Comparison of ENCODE assay signal across 9 cellular contexts in the genomic region with DNA sequence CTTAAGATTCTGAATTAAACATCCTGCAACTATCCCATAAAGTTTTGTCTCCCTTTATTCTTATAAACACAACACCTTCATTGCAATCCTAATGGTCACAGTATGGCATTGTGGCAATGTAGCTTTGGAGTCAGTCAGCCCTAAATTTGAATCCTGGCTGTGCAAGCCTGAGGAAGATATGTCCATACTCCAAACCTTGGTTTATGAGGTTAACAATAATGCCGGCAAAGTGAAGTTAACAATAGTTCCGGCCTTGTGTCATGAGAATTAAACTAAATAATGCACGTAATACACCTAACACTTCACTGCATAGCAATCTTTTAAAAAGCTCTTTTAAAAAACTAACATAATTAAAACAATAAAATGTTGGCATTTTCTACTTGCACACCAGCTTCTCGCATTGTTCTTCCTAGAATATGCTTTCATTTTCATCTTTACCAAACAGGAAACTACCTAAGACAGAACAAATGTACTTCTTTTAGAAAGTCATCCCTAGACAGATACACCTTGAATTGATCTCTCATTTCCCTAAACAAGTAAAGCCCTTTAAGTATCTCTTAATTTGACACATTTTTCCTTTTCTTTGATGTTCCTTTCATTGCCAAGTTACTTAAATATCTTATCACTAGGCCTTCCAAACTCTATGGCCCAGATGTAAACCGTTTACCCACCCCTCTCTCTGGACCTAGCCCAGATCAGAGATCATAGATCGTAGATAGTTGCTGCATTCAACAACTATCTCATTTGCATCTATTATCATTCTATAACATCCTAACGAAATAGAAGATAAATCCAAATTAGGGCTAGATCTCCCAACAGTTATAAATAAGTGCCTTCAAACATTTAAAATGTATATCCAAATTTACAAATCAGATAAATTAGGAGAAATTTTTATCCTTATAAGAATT.
DNase-seq lines count a peak whose midpoint lies in the region; ATAC-seq, FAIRE-seq and TF ChIP-seq lines count a peak whose summit lies in the region.
"Had no signal": no experiment of that assay in that cellular context is flagged by ENCODE, and none has a peak within 500 bp of the region (broad histone marks: within the 10 kb centered on the region; RNA-seq: fewer than 3 reads in every experiment).

No MANE protein-coding gene starts in this region.

- CTCF ChIA-PET in activated CD4-positive, alpha-beta T cell treated with anti-CD3 and anti-CD28 coated beads for 36 hours (lab: Charles Lee), result interaction anchor here (0.6 to 1.6 kb wide), 9 partner anchors 11 to 930 kb away, joined by 3 to 6 read pairs (median 4); partner anchors contain the start of gene CREB3L2

- TF ChIP-seq POLR2A in spleen (IDR thresholded peaks at IDR 0.05), result no peak

- FAIRE-seq in pancreas (lab: Jason Lieb, UNC), result no peak
- FAIRE-seq: A549 had no signal

- POLR2A ChIA-PET in activated CD4-positive, alpha-beta T cell treated with anti-CD3 and anti-CD28 coated beads for 36 hours (lab: Charles Lee), result interaction anchor here (0.6 kb wide), 1 partner anchor 19 kb away, joined by 4 read pairs; no protein-coding TSS in a partner anchor

- H3K9me3 Mint-ChIP-seq in activated CD4-positive, alpha-beta T cell treated with anti-CD3 and anti-CD28 coated beads for 36 hours (ENCODE audit: low read depth), result no peaks in the 10 kb centered on the region
- H3K9me3 Mint-ChIP-seq in activated T-helper 1 cell treated with anti-CD3 and anti-CD28 coated beads, Interleukin-12 subunit alpha, Interleukin-12 subunit beta, Interleukin-2, Interleukin-4 antibody, amounts not matched to agents 30 ng/mL and 10 ng/mL and 1 ng/mL, durations not matched to agents 14 hours and 24 hours and 36 hours, result no peaks in the 10 kb centered on the region

- H3K4me1 ChIP-seq in spleen (peaks cover 33 to 70% (median 54%) of the 10 kb centered on the region in 6 donors), pancreas (peaks cover 16 to 43% (median 17%) of the 10 kb centered on the region in 3 donors)

- H3K27me3 Mint-ChIP-seq in activated CD4-positive, alpha-beta T cell treated with anti-CD3 and anti-CD28 coated beads for 36 hours, result no peaks in the 10 kb centered on the region
- H3K27me3 Mint-ChIP-seq in activated T-helper 1 cell treated with anti-CD3 and anti-CD28 coated beads, Interleukin-12 subunit alpha, Interleukin-12 subunit beta, Interleukin-2, Interleukin-4 antibody, amounts not matched to agents 30 ng/mL and 10 ng/mL and 1 ng/mL, durations not matched to agents 14 hours and 24 hours and 36 hours (ENCODE audit: insufficient read depth), result no peaks in the 10 kb centered on the region

- peaks cover 47% of the 10 kb centered on the region for H3K4me1 Mint-ChIP-seq in activated CD4-positive, alpha-beta T cell treated with anti-CD3 and anti-CD28 coated beads for 36 hours
- peaks cover 40% of the 10 kb centered on the region for H3K4me1 Mint-ChIP-seq in activated T-helper 1 cell treated with anti-CD3 and anti-CD28 coated beads, Interleukin-12 subunit alpha, Interleukin-12 subunit beta, Interleukin-2, Interleukin-4 antibody, amounts not matched to agents 30 ng/mL and 10 ng/mL and 1 ng/mL, durations not matched to agents 14 hours and 24 hours and 36 hours (ENCODE audit: low read depth)

- H3K4me3 Mint-ChIP-seq in activated CD4-positive, alpha-beta T cell treated with anti-CD3 and anti-CD28 coated beads for 36 hours, result peak overlapping the region; percentile 72
- H3K4me3 Mint-ChIP-seq in activated T-helper 1 cell treated with anti-CD3 and anti-CD28 coated beads, Interleukin-12 subunit alpha, Interleukin-12 subunit beta, Interleukin-2, Interleukin-4 antibody, amounts not matched to agents 30 ng/mL and 10 ng/mL and 1 ng/mL, durations not matched to agents 14 hours and 24 hours and 36 hours, result peak overlapping the region; percentile 81

- peaks cover 10% of the 10 kb centered on the region for H3K36me3 Mint-ChIP-seq in activated CD4-positive, alpha-beta T cell treated with anti-CD3 and anti-CD28 coated beads for 36 hours (ENCODE audit: low read depth)
- H3K36me3 Mint-ChIP-seq in activated T-helper 1 cell treated with anti-CD3 and anti-CD28 coated beads, Interleukin-12 subunit alpha, Interleukin-12 subunit beta, Interleukin-2, Interleukin-4 antibody, amounts not matched to agents 30 ng/mL and 10 ng/mL and 1 ng/mL, durations not matched to agents 14 hours and 24 hours and 36 hours (ENCODE audit: low read depth), result peaks cover 10% of the 10 kb centered on the region

- no peaks in the 10 kb centered on the region for H3K27me3 ChIP-seq in spleen (replicated peaks in 1 of 7)
- H3K27me3 ChIP-seq in pancreas, result no peaks in the 10 kb centered on the region

- intact Hi-C loops in activated CD4-positive, alpha-beta T cell treated with anti-CD3 and anti-CD28 coated beads for 36 hours (cut with DNase I, micrococcal nuclease), result loop anchor here (2.0 to 10.0 kb wide), 2 partner anchors 68 to 1870 kb away; partner anchors contain the start of gene CREB3L2 (in 2 of the 2)
- intact Hi-C loops in activated T-helper 1 cell treated with anti-CD3 and anti-CD28 coated beads, Interleukin-12 subunit alpha, Interleukin-12 subunit beta, Interleukin-2, Interleukin-4 antibody, amounts not matched to agents 30 ng/mL and 10 ng/mL and 1 ng/mL, durations not matched to agents 14 hours and 24 hours and 36 hours (cut with micrococcal nuclease), result loop anchor here (1.0 kb wide), 3 partner anchors 26 to 67 kb away; partner anchors contain the start of gene CREB3L2
- intact Hi-C loops in spleen (cut with DNase I; ENCODE audit: low total_unique reads) (no loop called here), pancreas (cut with DNase I) (no loop called here)

- TF ChIP-seq CTCF in spleen (IDR thresholded peaks at IDR 0.05 in 8 of 11, conservative IDR thresholded peaks at IDR 0.05 in 3 of 11) (no peak), omental fat pad (IDR thresholded peaks at IDR 0.05) (no peak), pancreas (IDR thresholded peaks at IDR 0.05) (no peak)

- H3K36me3 ChIP-seq in spleen (no peaks in the 10 kb centered on the region), pancreas (no peaks in the 10 kb centered on the region)

- H3K4me3 ChIP-seq in spleen, result peak overlapping the region in 6 of 8 donors; percentile 21 to 65 (median 26)
- no peak overlapping the region for H3K4me3 ChIP-seq in pancreas
- H3K4me3 ChIP-seq: A549 had no signal

- ATAC-seq in activated CD4-positive, alpha-beta T cell treated with anti-CD3 and anti-CD28 coated beads for 36 hours, result peak; percentile 89
- ATAC-seq in HG02943 (IDR thresholded peaks at IDR 0.05; ENCODE audit: low read depth, unreplicated experiment) (peak; percentile 73), omental fat pad (ENCODE audit: low FRiP score) (no peak), pancreas (no peak)
- ATAC-seq: A549 had no signal

- peak overlapping the region; percentile 88 for H3K27ac Mint-ChIP-seq in activated CD4-positive, alpha-beta T cell treated with anti-CD3 and anti-CD28 coated beads for 36 hours
- H3K27ac Mint-ChIP-seq in activated T-helper 1 cell treated with anti-CD3 and anti-CD28 coated beads, Interleukin-12 subunit alpha, Interleukin-12 subunit beta, Interleukin-2, Interleukin-4 antibody, amounts not matched to agents 30 ng/mL and 10 ng/mL and 1 ng/mL, durations not matched to agents 14 hours and 24 hours and 36 hours, result peak overlapping the region; percentile 89

- no peak for DNase-seq in activated CD4-positive, alpha-beta T cell treated with anti-CD3 and anti-CD28 coated beads for 36 hours
- no peak for DNase-seq in activated CD4-positive, alpha-beta T cell treated with anti-CD3 and anti-CD28 coated beads, Interleukin-2, amount 50 U/mL, for 1 hour
- no peak for DNase-seq in activated T-helper 1 cell treated with anti-CD3 and anti-CD28 coated beads, Interleukin-12 subunit alpha, Interleukin-12 subunit beta, Interleukin-2, Interleukin-4 antibody, amounts not matched to agents 30 ng/mL and 10 ng/mL and 1 ng/mL, durations not matched to agents 14 hours and 24 hours and 36 hours (ENCODE audit: low spot score)
- DNase-seq in spleen, result no peak
- no peak for DNase-seq in omental fat pad (ENCODE audit: low spot score)
- DNase-seq in pancreas, result no peak
- DNase-seq in NCI-H345 treated with DMSO at 0.1 percent for 48 hours (lab: John Stamatoyannopoulos, UW; ENCODE audit: unreplicated experiment), result no peak

- H3K9me3 ChIP-seq in spleen, result no peaks in the 10 kb centered on the region
- no peaks in the 10 kb centered on the region for H3K9me3 ChIP-seq in pancreas
- H3K9me3 ChIP-seq: A549 had no signal

- WGBS in spleen, 5 donors, result 23 to 48% (median 28%) methylated on average over 7 of the region's 7 CpGs
- WGBS in pancreas, 2 donors, result 68% methylated on average over 7 of the region's 7 CpGs

- H3K27ac ChIP-seq in spleen, result peak overlapping the region; percentile 0 to 83 (median 70)
- H3K27ac ChIP-seq in pancreas, result peak overlapping the region in 2 of 4 donors; percentile 19 to 27

Comparison
In these comparisons a context has a peak if more than half of its experiments do, and no peak if none do; other contexts are left out.
1. ATAC-seq: peak in activated CD4-positive, alpha-beta T cell treated with anti-CD3 and anti-CD28 coated beads for 36 hours (single experiment) and HG02943 (single experiment); none in omental fat pad (single experiment) and pancreas (0 of 4).
2. H3K4me3 ChIP-seq: peak in spleen (6 of 8); none in pancreas (0 of 4).
3. intact Hi-C loops: an anchor here in activated CD4-positive, alpha-beta T cell treated with anti-CD3 and anti-CD28 coated beads for 36 hours (2.0 to 10.0 kb wide) and activated T-helper 1 cell treated with anti-CD3 and anti-CD28 coated beads, Interleukin-12 subunit alpha, Interleukin-12 subunit beta, Interleukin-2, Interleukin-4 antibody, amounts not matched to agents 30 ng/mL and 10 ng/mL and 1 ng/mL, durations not matched to agents 14 hours and 24 hours and 36 hours (1.0 kb wide); none called in spleen and pancreas.